ENCODE assay signal across 8 cellular contexts in the genomic region with DNA sequence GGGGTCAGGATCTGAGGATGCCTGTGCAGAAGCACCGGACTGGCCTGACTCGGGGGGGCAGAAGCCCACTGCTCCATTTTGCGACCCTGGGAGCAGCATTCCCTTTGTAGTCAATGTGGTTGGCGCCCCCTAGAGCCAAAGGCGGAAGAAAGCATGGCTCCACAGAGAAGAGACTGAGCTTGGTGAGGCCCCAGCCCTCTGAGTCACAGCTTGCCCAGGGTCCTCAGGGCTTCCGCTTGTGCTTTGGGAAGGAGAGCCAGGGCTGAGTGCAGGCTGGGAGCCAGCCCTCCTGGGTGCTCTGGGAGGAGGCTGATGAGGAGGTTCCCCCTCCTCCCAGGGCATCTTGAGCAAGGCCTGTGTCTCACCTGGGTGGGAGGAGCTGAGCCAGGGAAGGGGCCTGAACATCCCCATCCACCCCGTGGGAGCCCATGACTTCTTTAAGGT. TPM values are rescaled to one million over a fixed set of nuclear protein-coding genes. Genes with fewer than 3 reads are reported as not detected.
A peak's percentile ranks its signal among the peaks of the same experiment; 100 is the strongest.
DNase-seq lines count a peak whose midpoint lies in the region; ATAC-seq, FAIRE-seq and TF ChIP-seq lines count a peak whose summit lies in the region.

No MANE protein-coding gene starts in this region.

- H2AFZ ChIP-seq in endothelial cell of umbilical vein (ENCODE audit: low read depth, low read length) = peak overlapping the region; percentile 66

- dilution Hi-C loops in endothelial cell of umbilical vein (cut with MboI; ENCODE audit: extremely low pct_ligation_motif_present, low sequenced_read_pairs) = no loop called here

- H3K4me2 ChIP-seq in endothelial cell of umbilical vein (ENCODE audit: insufficient read depth, low read length) = peak overlapping the region; percentile 37

- POLR2A ChIA-PET in endothelial cell of umbilical vein (lab: Charles Lee) = interaction anchor here (1.0 to 1.6 kb wide), 2 partner anchors 53 to 61 kb away, joined by 3 read pairs; no protein-coding TSS in a partner anchor

- H3K4me1 ChIP-seq in endothelial cell of umbilical vein (ENCODE audit: control insufficient read depth, extremely low read depth, insufficient read depth, low read length) (peaks cover 14% of the 10 kb centered on the region), urinary bladder (ENCODE audit: insufficient read depth) (peaks cover 1% of the 10 kb centered on the region)

- no peak overlapping the region for H3K27ac Mint-ChIP-seq in natural killer cell

- H3K27me3 ChIP-seq in endothelial cell of umbilical vein (ENCODE audit: control insufficient read depth in 2 of 2, insufficient read depth in 2 of 2, low read length in 2 of 2) = peaks cover 0 to 2% of the 10 kb centered on the region in 2 experiments

- peak overlapping the region; percentile 39 for H3K27ac ChIP-seq in endothelial cell of umbilical vein (ENCODE audit: insufficient read depth, low read depth, low read length)
- H3K27ac ChIP-seq in urinary bladder (ENCODE audit: low read depth) = peak overlapping the region; percentile 74

- peak in 2 of 3 donors; percentile 58 to 61 for ATAC-seq in natural killer cell
- no peak for ATAC-seq in HG03135 (IDR thresholded peaks at IDR 0.05; ENCODE audit: unreplicated experiment)

- peaks cover 4 to 7% of the 10 kb centered on the region in 2 donors for H3K4me1 Mint-ChIP-seq in natural killer cell

- BruUV-seq in endothelial cell of umbilical vein (replicated peaks; lab: Mats Ljungman, UMichigan) = no TSS peak

- H3K27me3 Mint-ChIP-seq in natural killer cell (ENCODE audit: low read depth in 2 of 2) = no peaks in the 10 kb centered on the region

- peak overlapping the region; percentile 29 for H3K9ac ChIP-seq in endothelial cell of umbilical vein (replicated peaks; ENCODE audit: extremely low read depth, insufficient read depth, low read length)

- intact Hi-C loops in endothelial cell of umbilical vein (cut with micrococcal nuclease) (loop anchor here (1.0 to 5.0 kb wide), 4 partner anchors 46 to 166 kb away; no protein-coding TSS in a partner anchor), natural killer cell (cut with micrococcal nuclease) (no loop called here)

- no peaks in the 10 kb centered on the region for H3K9me1 ChIP-seq in endothelial cell of umbilical vein (replicated peaks; ENCODE audit: control insufficient read depth, extremely low read depth, insufficient read depth, low read length)

- H3K4me3 Mint-ChIP-seq in natural killer cell = no peak overlapping the region

- no peaks in the 10 kb centered on the region for H3K9me3 ChIP-seq in endothelial cell of umbilical vein (replicated peaks; ENCODE audit: control insufficient read depth, insufficient read depth, low read length)

- no peaks in the 10 kb centered on the region for H3K36me3 ChIP-seq in endothelial cell of umbilical vein (ENCODE audit: control insufficient read depth in 2 of 2, extremely low read depth in 1 of 2, insufficient read depth in 2 of 2, low read length in 2 of 2)
- H3K36me3 ChIP-seq in urinary bladder (ENCODE audit: insufficient read depth) = no peaks in the 10 kb centered on the region

- H3K9me3 Mint-ChIP-seq in natural killer cell = no peaks in the 10 kb centered on the region

- TF ChIP-seq POLR2A in GM12892 (IDR thresholded peaks at IDR 0.05; ENCODE audit: low read depth, low read length) = no peak
- TF ChIP-seq POLR2A in endothelial cell of umbilical vein (IDR thresholded peaks at IDR 0.05; ENCODE audit: low read depth, low read length) = no peak

- H3K79me2 ChIP-seq in endothelial cell of umbilical vein (ENCODE audit: control insufficient read depth, insufficient read depth, low read length) = no peaks in the 10 kb centered on the region

- CTCF ChIA-PET in endothelial cell of umbilical vein (lab: Charles Lee) = interaction anchor here (0.5 to 5.5 kb wide), 44 partner anchors 9 to 226 kb away, joined by 3 to 121 read pairs (median 8); a partner anchor contains a TSS

- TF ChIP-seq CTCF in AG09309 (IDR thresholded peaks at IDR 0.05; ENCODE audit: control insufficient read depth, insufficient read depth, low read depth, low read length, missing control alignments) (peak; percentile 85), endothelial cell of umbilical vein (IDR thresholded peaks at IDR 0.05; ENCODE audit: extremely low read depth in 1 of 2, insufficient read depth in 1 of 2, low read depth in 1 of 2, low read length in 2 of 2) (peak; percentile 82 to 94), natural killer cell (IDR thresholded peaks at IDR 0.05) (peak; percentile 36)

- H3K36me3 Mint-ChIP-seq in natural killer cell = no peaks in the 10 kb centered on the region

- DNase-seq in AG09309 (ENCODE audit: low read depth) = peak; percentile 37
- no peak for DNase-seq in GM12892 (ENCODE audit: insufficient read length)
- peak; percentile 33 to 59 for DNase-seq in NCI-H1930 (lab: John Stamatoyannopoulos, UW)
- DNase-seq in activated CD4-positive, alpha-beta T cell treated with anti-CD3 and anti-CD28 coated beads, Interleukin-2, amount 50 U/mL, for 4 hours = peak; percentile 40 to 50
- DNase-seq in endothelial cell of umbilical vein (ENCODE audit: low read depth, low spot score) = peak; percentile 81
- no peak for DNase-seq in natural killer cell

- H3K4me3 ChIP-seq in AG09309 (ENCODE audit: control insufficient read depth, low read depth, low read length) = no peak overlapping the region
- H3K4me3 ChIP-seq in endothelial cell of umbilical vein (replicated peaks in 1 of 3; ENCODE audit: insufficient read depth in 1 of 3, low read depth in 1 of 3, low read length in 3 of 3) = no peak overlapping the region
- H3K4me3 ChIP-seq in urinary bladder (ENCODE audit: low read depth, low read length) = no peak overlapping the region

- no peaks in the 10 kb centered on the region for H4K20me1 ChIP-seq in endothelial cell of umbilical vein (replicated peaks; ENCODE audit: control insufficient read depth, extremely low read depth, insufficient read depth, low read length)

- WGBS in urinary bladder = 21% methylated on average over 7 of the region's 7 CpGs

- peak; percentile 60 for FAIRE-seq in GM12892 (lab: Jason Lieb, UNC)
- peak; percentile 98 for FAIRE-seq in endothelial cell of umbilical vein (lab: Jason Lieb, UNC)

TF ChIP-seq in endothelial cell of umbilical vein, 7 proteins besides CTCF, POLR2A, EP300 and RAD21:
- TF ChIP-seq JUN (IDR thresholded peaks at IDR 0.05; ENCODE audit: borderline replicate concordance, insufficient read depth, insufficient read length, low read depth) (peak; percentile 35), FOS (IDR thresholded peaks at IDR 0.05; ENCODE audit: borderline replicate concordance, insufficient read depth, low read length) (peak; percentile 65), MYC (IDR thresholded peaks at IDR 0.05; ENCODE audit: low read depth, low read length) (no peak)

RNA-seq across cellular contexts. Expression of a gene that starts 5.5 kb away (rescaled TPM):
- 0.68 TPM for polyA plus RNA-seq in GM12892 (2012; ENCODE audit: missing spikeins)
- total RNA-seq in endothelial cell of umbilical vein = 0.39 and 0.93 TPM in 2 replicates
- polyA plus RNA-seq in endothelial cell of umbilical vein = 1.8 and 1.9 TPM in 2 replicates
- 0.66 and 0.85 TPM in 2 replicates for polyA plus RNA-seq in endothelial cell of umbilical vein (2011; cell fraction: cytosol; rRNA removed)
- polyA plus RNA-seq in endothelial cell of umbilical vein (2011; cell fraction: nucleus; rRNA removed) = 0.63 and 0.74 TPM in 2 replicates
- polyA plus RNA-seq in endothelial cell of umbilical vein (2012) = 0.78 and 1.1 TPM in 2 replicates
- polyA minus RNA-seq in endothelial cell of umbilical vein = 0.97 and 2.4 TPM in 2 replicates
- 186 TPM for polyA minus RNA-seq in endothelial cell of umbilical vein (2011; cell fraction: cytosol; rRNA and poly(A)+ RNA removed)
- polyA minus RNA-seq in endothelial cell of umbilical vein (2011; cell fraction: nucleus; rRNA and poly(A)+ RNA removed) = 1.2 and 1.8 TPM in 2 replicates
- 10 to 100 TPM in 1 of 3 donors, 1 to 10 TPM in 2; 3.9 to 12.7 (median 6.1) TPM for total RNA-seq in natural killer cell
- total RNA-seq in urinary bladder = 27.1 TPM
- 126 TPM for polyA plus RNA-seq in urinary bladder

RNA-seq across cellular contexts. Expression of a gene that starts 20.9 kb away (rescaled TPM):
- polyA plus RNA-seq in GM12892 (2012; ENCODE audit: missing spikeins) = 14.1 TPM
- 42.3 and 45.1 TPM in 2 replicates for total RNA-seq in endothelial cell of umbilical vein
- polyA plus RNA-seq in endothelial cell of umbilical vein = 35.7 and 39.8 TPM in 2 replicates
- 32.2 and 32.9 TPM in 2 replicates for polyA plus RNA-seq in endothelial cell of umbilical vein (2011; cell fraction: cytosol; rRNA removed)
- polyA plus RNA-seq in endothelial cell of umbilical vein (2011; cell fraction: nucleus; rRNA removed) = 107 TPM in 2 replicates
- polyA plus RNA-seq in endothelial cell of umbilical vein (2012) = 35.2 and 42.5 TPM in 2 replicates
- polyA minus RNA-seq in endothelial cell of umbilical vein = 43.9 and 45.4 TPM in 2 replicates
- polyA minus RNA-seq in endothelial cell of umbilical vein (2011; cell fraction: cytosol; rRNA and poly(A)+ RNA removed) = 28.8 TPM
- 37.9 and 40.6 TPM in 2 replicates for polyA minus RNA-seq in endothelial cell of umbilical vein (2011; cell fraction: nucleus; rRNA and poly(A)+ RNA removed)
- total RNA-seq in natural killer cell = 10 to 100 TPM; 34.2 to 42.2 (median 38.2) TPM
- 17.3 TPM for total RNA-seq in urinary bladder
- polyA plus RNA-seq in urinary bladder = 23.1 TPM

RNA-seq across cellular contexts. Expression of a gene that starts 50.5 kb away (rescaled TPM):
- polyA plus RNA-seq in GM12892 (2012; ENCODE audit: missing spikeins) = 0.15 TPM
- 2.3 and 3.7 TPM in 2 replicates for total RNA-seq in endothelial cell of umbilical vein
- polyA plus RNA-seq in endothelial cell of umbilical vein = not detected in 2 replicates
- not detected in 2 replicates for polyA plus RNA-seq in endothelial cell of umbilical vein (2011; cell fraction: cytosol; rRNA removed)
- polyA plus RNA-seq in endothelial cell of umbilical vein (2011; cell fraction: nucleus; rRNA removed) = 0.14 and 0.45 TPM in 2 replicates
- polyA plus RNA-seq in endothelial cell of umbilical vein (2012) = not detected in 2 replicates
- not detected in 2 replicates for polyA minus RNA-seq in endothelial cell of umbilical vein
- 1.7 TPM for polyA minus RNA-seq in endothelial cell of umbilical vein (2011; cell fraction: cytosol; rRNA and poly(A)+ RNA removed)
- not detected in 2 replicates for polyA minus RNA-seq in endothelial cell of umbilical vein (2011; cell fraction: nucleus; rRNA and poly(A)+ RNA removed)
- total RNA-seq in natural killer cell = not detected
- 1.9 TPM for total RNA-seq in urinary bladder
- 8.7 TPM for polyA plus RNA-seq in urinary bladder

Comparison
In these comparisons a context has a peak if more than half of its experiments do, and no peak if none do; other contexts are left out.
1. DNase-seq: peak in AG09309 (single experiment), NCI-H1930 (2 of 2), activated CD4-positive, alpha-beta T cell treated with anti-CD3 and anti-CD28 coated beads, Interleukin-2, amount 50 U/mL, for 4 hours (2 of 2) and endothelial cell of umbilical vein (single experiment); none in GM12892 (single experiment) and natural killer cell (single experiment).
2. CTCF ChIP-seq: peak in every context shown above with its lines; median percentile 88 in endothelial cell of umbilical vein; 85 in AG09309; 36 in natural killer cell.